Comparison of ENCODE assay signal across 8 cellular contexts in genomic region chr17:51860934-51861561, GRCh38.
DNase-seq lines count a peak whose midpoint lies in the region; ATAC-seq and TF ChIP-seq lines count a peak whose summit lies in the region.

No MANE protein-coding gene starts in this region.

- 20% methylated on average over 6 of the region's 6 CpGs for WGBS in hepatocyte (ENCODE audit: low lambda C conversion rate, missing lambda C conversion rate)
- WGBS in transverse colon (ENCODE audit: low coverage in 1 of 2), 2 donors: 18 to 21% methylated on average over 5 to 6 of the region's 6 CpGs

- H3K4me3 ChIP-seq in RWPE2 (ENCODE audit: severe bottlenecking) (no peak overlapping the region), hepatocyte (no peak overlapping the region), transverse colon (no peak overlapping the region)

- no peak for TF ChIP-seq POLR2A in transverse colon (IDR thresholded peaks at IDR 0.05)

- no peaks in the 10 kb centered on the region for H3K79me2 ChIP-seq in hepatocyte

- H3K4me1 ChIP-seq in RWPE2 (ENCODE audit: insufficient read depth, poor library complexity, severe bottlenecking) (no peaks in the 10 kb centered on the region), hepatocyte (ENCODE audit: insufficient read depth) (peaks cover 8% of the 10 kb centered on the region), transverse colon (peaks cover 0 to 6% (median 2%) of the 10 kb centered on the region in 4 donors)

- peak; percentile 76 for DNase-seq in activated CD4-positive, alpha-beta T cell treated with anti-CD3 and anti-CD28 coated beads, Interleukin-2, amount 10 ng/mL, durations not matched to agents 24 days and 14 days
- no peak for DNase-seq in activated CD4-positive, alpha-beta T cell treated with anti-CD3 and anti-CD28 coated beads, Interleukin-2, amount 50 U/mL, for 4 hours
- DNase-seq in HK-2 (ENCODE audit: unreplicated experiment): peak; percentile 27
- no peak for DNase-seq in RWPE2 (ENCODE audit: low spot score)
- peak; percentile 81 for DNase-seq in hepatocyte (ENCODE audit: low spot score)
- peak; percentile 47 for DNase-seq in transverse colon

- no peak for ATAC-seq in RWPE2 (ENCODE audit: low read depth)
- no peak for ATAC-seq in GM21528 (IDR thresholded peaks at IDR 0.05; ENCODE audit: low FRiP score, unreplicated experiment)
- ATAC-seq in GM19397 (IDR thresholded peaks at IDR 0.05; ENCODE audit: unreplicated experiment): no peak

- in situ Hi-C loops in transverse colon (cut with MboI; ENCODE audit: low pct_ligation_motif_present in 1 of 4, low pct_unique_long_range_greater_than_20kb in 1 of 4, low sequenced_read_pairs in 3 of 4): no loop called here

- no peaks in the 10 kb centered on the region for H3K36me3 ChIP-seq in RWPE2 (ENCODE audit: low read depth)
- no peaks in the 10 kb centered on the region for H3K36me3 ChIP-seq in hepatocyte (replicated peaks; ENCODE audit: insufficient read depth, low read depth)
- H3K36me3 ChIP-seq in transverse colon: no peaks in the 10 kb centered on the region

- H3K9me3 ChIP-seq in RWPE2 (ENCODE audit: severe bottlenecking) (no peaks in the 10 kb centered on the region), hepatocyte (ENCODE audit: low read depth) (no peaks in the 10 kb centered on the region), transverse colon (no peaks in the 10 kb centered on the region)

- H2AFZ ChIP-seq in hepatocyte: no peak overlapping the region

- no peaks in the 10 kb centered on the region for H4K20me1 ChIP-seq in hepatocyte (ENCODE audit: insufficient read depth, poor library complexity, severe bottlenecking)

- peak; percentile 39 for TF ChIP-seq CTCF in RWPE2 (IDR thresholded peaks at IDR 0.05; ENCODE audit: poor library complexity, severe bottlenecking)
- TF ChIP-seq CTCF in hepatocyte (IDR thresholded peaks at IDR 0.05; ENCODE audit: poor library complexity): peak; percentile 70
- peak; percentile 32 to 60 (median 38) for TF ChIP-seq CTCF in transverse colon (IDR thresholded peaks at IDR 0.05)

- no peak overlapping the region for H3K4me3 Mint-ChIP-seq in activated CD4-positive, alpha-beta T cell treated with anti-CD3 and anti-CD28 coated beads, Interleukin-2, amount 10 ng/mL, durations not matched to agents 24 days and 14 days

- H3K9me3 Mint-ChIP-seq in activated CD4-positive, alpha-beta T cell treated with anti-CD3 and anti-CD28 coated beads, Interleukin-2, amount 10 ng/mL, durations not matched to agents 24 days and 14 days: no peaks in the 10 kb centered on the region

- H3K9me2 ChIP-seq in hepatocyte (replicated peaks; ENCODE audit: insufficient read depth): no peaks in the 10 kb centered on the region

- intact Hi-C loops in activated CD4-positive, alpha-beta T cell treated with anti-CD3 and anti-CD28 coated beads, Interleukin-2, amount 10 ng/mL, durations not matched to agents 24 days and 14 days (cut with micrococcal nuclease): no loop called here
- intact Hi-C loops in transverse colon (cut with DNase I; ENCODE audit: low total_unique reads): no loop called here

- H3K27ac ChIP-seq in RWPE2 (ENCODE audit: poor library complexity, severe bottlenecking): no peak overlapping the region
- no peak overlapping the region for H3K27ac ChIP-seq in hepatocyte
- no peak overlapping the region for H3K27ac ChIP-seq in transverse colon

- no peaks in the 10 kb centered on the region for H3K4me1 Mint-ChIP-seq in activated CD4-positive, alpha-beta T cell treated with anti-CD3 and anti-CD28 coated beads, Interleukin-2, amount 10 ng/mL, durations not matched to agents 24 days and 14 days

- TF ChIP-seq EP300 in transverse colon (IDR thresholded peaks at IDR 0.05; ENCODE audit: low read depth): no peak

- H3K27me3 ChIP-seq in RWPE2 (ENCODE audit: insufficient read depth, poor library complexity, severe bottlenecking) (peaks cover 3% of the 10 kb centered on the region), hepatocyte (no peaks in the 10 kb centered on the region), transverse colon (no peaks in the 10 kb centered on the region)

- H3K36me3 Mint-ChIP-seq in activated CD4-positive, alpha-beta T cell treated with anti-CD3 and anti-CD28 coated beads, Interleukin-2, amount 10 ng/mL, durations not matched to agents 24 days and 14 days (ENCODE audit: low read depth): no peaks in the 10 kb centered on the region

- H3K4me2 ChIP-seq in hepatocyte: no peak overlapping the region

- peaks cover 2% of the 10 kb centered on the region for H3K27me3 Mint-ChIP-seq in activated CD4-positive, alpha-beta T cell treated with anti-CD3 and anti-CD28 coated beads, Interleukin-2, amount 10 ng/mL, durations not matched to agents 24 days and 14 days

- H3K27ac Mint-ChIP-seq in activated CD4-positive, alpha-beta T cell treated with anti-CD3 and anti-CD28 coated beads, Interleukin-2, amount 10 ng/mL, durations not matched to agents 24 days and 14 days: no peak overlapping the region

Comparison
In these comparisons a context has a peak if more than half of its experiments do, and no peak if none do; other contexts are left out.
1. DNase-seq: peak in activated CD4-positive, alpha-beta T cell treated with anti-CD3 and anti-CD28 coated beads, Interleukin-2, amount 10 ng/mL, durations not matched to agents 24 days and 14 days (single experiment), HK-2 (single experiment), hepatocyte (single experiment) and transverse colon (single experiment); none in activated CD4-positive, alpha-beta T cell treated with anti-CD3 and anti-CD28 coated beads, Interleukin-2, amount 50 U/mL, for 4 hours (0 of 2) and RWPE2 (single experiment).
2. Peak in every context shown above with its lines, with median percentiles within 50 percentile points of each other: CTCF ChIP-seq.